Comparison of ENCODE assay signal across 18 cellular contexts in genomic region chr6:3305216-3305565, GRCh38. TPM values are rescaled to one million over a fixed set of nuclear protein-coding genes. Genes with fewer than 3 reads are reported as not detected.
DNase-seq lines count a peak whose midpoint lies in the region; ATAC-seq, FAIRE-seq and TF ChIP-seq lines count a peak whose summit lies in the region.
"Had no signal": no experiment of that assay in that cellular context is flagged by ENCODE, and none has a peak within 500 bp of the region (broad histone marks: within the 10 kb centered on the region; RNA-seq: fewer than 3 reads in every experiment).

No MANE protein-coding gene starts in this region.

- H3K9me1 ChIP-seq in K562 (ENCODE audit: control insufficient read depth, insufficient read depth, low read length), result no peaks in the 10 kb centered on the region

- no peak overlapping the region for H3K4me3 ChIP-seq in K562
- no peak overlapping the region for H3K4me3 ChIP-seq in PC-3 (ENCODE audit: low read length)
- H3K4me3 ChIP-seq: BLaER1 treated with 17β-estradiol and CSF1 and Interleukin-3, amounts not matched to agents 10 nM and 100 nM; GM12878 had no signal

- H3K36me3 ChIP-seq in K562 (ENCODE audit: control insufficient read depth, insufficient read depth, low read length) (no peaks in the 10 kb centered on the region), PC-3 (ENCODE audit: low read depth, low read length) (no peaks in the 10 kb centered on the region)
- H3K36me3 ChIP-seq: BLaER1 treated with 17β-estradiol and CSF1 and Interleukin-3, amounts not matched to agents 10 nM and 100 nM had no signal

- TF ChIP-seq EP300 in K562 (IDR thresholded peaks at IDR 0.05; ENCODE audit: low read length), result no peak

- ATAC-seq in K562 (no peak), sciatic nerve (no peak), PC-3 (no peak)
- ATAC-seq: CD8-positive, alpha-beta T cell; GM12878 had no signal

- in situ Hi-C loops in K562 (cut with MboI), result no loop called here

- H3K9ac ChIP-seq in K562 (ENCODE audit: insufficient read depth in 1 of 2, low read depth in 2 of 2, low read length in 2 of 2) (no peak overlapping the region), PC-3 (ENCODE audit: low read length) (no peak overlapping the region)
- H3K9ac ChIP-seq: BLaER1 treated with 17β-estradiol and CSF1 and Interleukin-3, amounts not matched to agents 10 nM and 100 nM had no signal

- no peak for FAIRE-seq in K562 (lab: Jason Lieb, UNC)
- FAIRE-seq in D721Med (lab: Jason Lieb, UNC), result no peak
- FAIRE-seq: GM12878 had no signal

- H3K4me2 ChIP-seq in K562 (ENCODE audit: insufficient read depth, low read length) (no peak overlapping the region), PC-3 (ENCODE audit: low read length) (no peak overlapping the region)
- H3K4me2 ChIP-seq: BLaER1 treated with 17β-estradiol and CSF1 and Interleukin-3, amounts not matched to agents 10 nM and 100 nM had no signal

- TF ChIP-seq POLR2A in K562 (conservative IDR thresholded peaks at IDR 0.05), result no peak

- DNase-seq in K562 (ENCODE audit: extremely low read depth in 1 of 4, low spot score in 3 of 4), result no peak
- DNase-seq in endothelial cell (ENCODE audit: low spot score), result no peak
- DNase-seq in sciatic nerve (ENCODE audit: low spot score), result peak; percentile 28
- no peak for DNase-seq in PC-3
- DNase-seq in D721Med (ENCODE audit: insufficient read length, low spot score), result no peak
- no peak for DNase-seq in NCI-H1436 (lab: John Stamatoyannopoulos, UW)
- DNase-seq: Calu3; CD8-positive, alpha-beta T cell; DMS 273 treated with DMSO at 0.1 percent for 48 hours; DMS53; DND-41; EL; GOT3; H9 had no signal

- 0 out of 2 replicates have a peak, but pooled peaks cover 5% of the 10 kb centered on the region for H3K9me3 ChIP-seq in K562 (replicated peaks; ENCODE audit: control insufficient read depth, insufficient read depth, low read depth, low read length)
- no peaks in the 10 kb centered on the region for H3K9me3 ChIP-seq in PC-3 (ENCODE audit: low read length)

- 72% methylated on average over 8 of the region's 8 CpGs for WGBS in K562 (ENCODE audit: insufficient coverage, low coverage, missing lambda C conversion rate)

- H4K20me1 ChIP-seq in K562 (replicated peaks; ENCODE audit: control insufficient read depth, insufficient read depth, low read length) (no peaks in the 10 kb centered on the region), PC-3 (ENCODE audit: low read length) (no peaks in the 10 kb centered on the region)
- H4K20me1 ChIP-seq: BLaER1 treated with 17β-estradiol and CSF1 and Interleukin-3, amounts not matched to agents 10 nM and 100 nM had no signal

- no peaks in the 10 kb centered on the region for H3F3A ChIP-seq in PC-3 (ENCODE audit: low read length, unreplicated experiment)

- CTCF ChIA-PET in K562 (lab: Yijun Ruan, JAX; ENCODE audit: low intra/inter-chr PET ratio) (no interaction called here), PC-3 (lab: Charles Lee) (no interaction called here)

- no peak overlapping the region for H3K27ac Mint-ChIP-seq in endothelial cell (ENCODE audit: unreplicated experiment)
- H3K27ac Mint-ChIP-seq: B cell; CD8-positive, alpha-beta T cell; H9 had no signal

- no peak for TF ChIP-seq CTCF in K562 (IDR thresholded peaks at IDR 0.05 in 2 of 3, conservative IDR thresholded peaks at IDR 0.05 in 1 of 3; ENCODE audit: insufficient read depth in 2 of 3, low read depth in 1 of 3, low read length in 3 of 3)
- no peak for TF ChIP-seq CTCF in endothelial cell (IDR thresholded peaks at IDR 0.05; ENCODE audit: unreplicated experiment)
- TF ChIP-seq CTCF in PC-3 (conservative IDR thresholded peaks at IDR 0.05; ENCODE audit: low read depth, low read length), result no peak
- no peak for TF ChIP-seq CTCF in D721Med (IDR thresholded peaks at IDR 0.05; ENCODE audit: insufficient read depth, missing control alignments)

- peaks cover 37% of the 10 kb centered on the region for H3K36me3 Mint-ChIP-seq in endothelial cell (ENCODE audit: low read depth, unreplicated experiment)
- H3K36me3 Mint-ChIP-seq: CD8-positive, alpha-beta T cell had no signal

- TF ChIP-seq RAD21 in K562 (CRISPR knock-in tag; conservative IDR thresholded peaks at IDR 0.05 in 1 of 2, IDR thresholded peaks at IDR 0.05 in 1 of 2), result no peak

- BruUV-seq in K562 (replicated peaks; lab: Mats Ljungman, UMichigan) (no TSS peak), PC-3 (replicated peaks; lab: Mats Ljungman, UMichigan) (no TSS peak)

- POLR2A ChIA-PET in K562 (lab: Yijun Ruan, JAX), result interaction anchor here (0.5 to 1.4 kb wide), 4 partner anchors 9 to 57 kb away, joined by 3 to 5 read pairs (median 3); no protein-coding TSS in a partner anchor
- POLR2A ChIA-PET in PC-3 (lab: Charles Lee; ENCODE audit: unreplicated experiment), result no interaction called here

- H2AFZ ChIP-seq in K562 (ENCODE audit: low read depth, low read length) (no peak overlapping the region), PC-3 (ENCODE audit: low read length) (no peak overlapping the region)

- H3K27me3 ChIP-seq in K562 (ENCODE audit: control insufficient read depth in 2 of 2, insufficient read depth in 2 of 2, low read length in 2 of 2), result no peaks in the 10 kb centered on the region
- H3K27me3 ChIP-seq in PC-3 (ENCODE audit: low read length), result no peaks in the 10 kb centered on the region
- H3K27me3 ChIP-seq: BLaER1 treated with 17β-estradiol and CSF1 and Interleukin-3, amounts not matched to agents 10 nM and 100 nM had no signal

- H3K4me1 ChIP-seq in K562 (replicated peaks in 1 of 2; ENCODE audit: control insufficient read depth in 2 of 2, insufficient read depth in 2 of 2, low read length in 2 of 2) (peaks cover 0 to 4% of the 10 kb centered on the region in 2 experiments; a peak in 2 of 5 replicates), PC-3 (ENCODE audit: insufficient read depth, low read length) (no peaks in the 10 kb centered on the region)

- H3K4me3 Mint-ChIP-seq in endothelial cell (ENCODE audit: unreplicated experiment), result peak overlapping the region; percentile 57
- H3K4me3 Mint-ChIP-seq: B cell; CD8-positive, alpha-beta T cell; H9 had no signal

- peaks cover 6% of the 10 kb centered on the region for H3K27me3 Mint-ChIP-seq in endothelial cell (ENCODE audit: unreplicated experiment)

- no peaks in the 10 kb centered on the region for H3K79me2 ChIP-seq in K562 (ENCODE audit: control insufficient read depth, insufficient read depth, low read length)
- no peaks in the 10 kb centered on the region for H3K79me2 ChIP-seq in PC-3 (ENCODE audit: low read length)

- peaks cover 2% of the 10 kb centered on the region for H3K4me1 Mint-ChIP-seq in endothelial cell (ENCODE audit: unreplicated experiment)
- H3K4me1 Mint-ChIP-seq: B cell had no signal

- H3K27ac ChIP-seq in K562 (ENCODE audit: extremely low read depth, low read depth, low read length) (no peak overlapping the region), PC-3 (ENCODE audit: low read length) (no peak overlapping the region)
- H3K27ac ChIP-seq: BLaER1 treated with 17β-estradiol and CSF1 and Interleukin-3, amounts not matched to agents 10 nM and 100 nM; HL-60 had no signal

- intact Hi-C loops in K562 (cut with micrococcal nuclease), result no loop called here
- intact Hi-C loops in sciatic nerve (cut with DNase I), result no loop called here
- intact Hi-C loops in PC-3 (cut with micrococcal nuclease), result no loop called here

- no peaks in the 10 kb centered on the region for H3K9me2 ChIP-seq in PC-3 (replicated peaks; ENCODE audit: low read length)

- peaks cover 4% of the 10 kb centered on the region for H3K9me3 Mint-ChIP-seq in endothelial cell (ENCODE audit: unreplicated experiment)

TF ChIP-seq in K562, 482 proteins besides CTCF, POLR2A, EP300 and RAD21:
- TF ChIP-seq SREBF2 (CRISPR knock-in tag; IDR thresholded peaks at IDR 0.05) (no peak), NBN (IDR thresholded peaks at IDR 0.05; ENCODE audit: low read depth) (no peak), MAFF (IDR thresholded peaks at IDR 0.05; ENCODE audit: low read length) (no peak), ZBTB33 (CRISPR knock-in tag; IDR thresholded peaks at IDR 0.05) (0 out of 2 replicates have a peak, but pooled peaks have one; percentile 13)

RNA-seq across cellular contexts. Expression of gene PSMG4, which starts 46.4 kb away (rescaled TPM):
- 101 and 118 TPM in 2 replicates for total RNA-seq in K562 (2011; cell fraction: chromatin; rRNA removed; ENCODE audit: low replicate concordance)
- 85.9 and 99.7 TPM in 2 replicates for total RNA-seq in K562 (2011; cell fraction: nucleolus; rRNA removed)
- 97.7 and 105 TPM in 2 replicates for total RNA-seq in K562 (2011; cell fraction: nucleoplasm; rRNA removed)
- total RNA-seq in K562 (2014; rRNA removed), result 123 and 126 TPM in 2 replicates
- total RNA-seq in K562 (2014; rRNA removed; fragmentation: Illumina TruSeq; extraction: Trizol), result 41.4 and 42.7 TPM in 2 replicates
- 52.0 and 56.4 TPM in 2 replicates for total RNA-seq in K562 (2015; rRNA removed; fragmentation: Illumina TruSeq; extraction: Trizol)
- total RNA-seq in K562 (2021), result 74.4 and 81.6 TPM in 2 replicates
- polyA plus RNA-seq in K562 (2011; rRNA removed), result 62.2 and 64.5 TPM in 2 replicates
- polyA plus RNA-seq in K562 (2011; cell fraction: cytosol; rRNA removed), result 83.4 and 238 TPM in 2 replicates
- polyA plus RNA-seq in K562 (2011; cell fraction: nucleus; rRNA removed), result 74.0 and 91.4 TPM in 2 replicates
- polyA plus RNA-seq in K562 (2012), result 79.5 and 80.8 TPM in 2 replicates
- polyA plus RNA-seq in K562 (2014; fragmentation: Illumina TruSeq; extraction: Trizol), result 29.0 and 49.1 TPM in 2 replicates
- polyA plus RNA-seq in K562 (2014; fragmentation: Nextera tagmentation; extraction: Ambion mirVana), result 10 to 100 TPM; 12.9 to 19.4 TPM
- 165 and 185 TPM in 2 replicates for polyA plus RNA-seq in K562 (2014; rRNA removed)
- polyA minus RNA-seq in K562 (2011; rRNA and poly(A)+ RNA removed), result 30.7 and 32.6 TPM in 2 replicates
- 14.1 and 15.7 TPM in 2 replicates for polyA minus RNA-seq in K562 (2011; cell fraction: cytosol; rRNA and poly(A)+ RNA removed)
- polyA minus RNA-seq in K562 (2011; cell fraction: nucleus; rRNA and poly(A)+ RNA removed), result 39.4 and 48.7 TPM in 2 replicates
- 9.7 TPM for total RNA-seq in endothelial cell (ENCODE audit: unreplicated experiment)
- 21.2 TPM for total RNA-seq in sciatic nerve
- 51.9 and 63.3 TPM in 2 replicates for total RNA-seq in PC-3 (2014; rRNA removed)
